27 cellular contexts compared by ENCODE assay signal in genomic region chr4:138741366-138741765, GRCh38.
"Had no signal": no experiment of that assay in that cellular context is flagged by ENCODE, and none has a peak within 500 bp of the region (broad histone marks: within the 10 kb centered on the region; RNA-seq: fewer than 3 reads in every experiment).

No MANE protein-coding gene starts in this region.

- H3K9me3 ChIP-seq: esophagus muscularis mucosa, heart left ventricle, lower lobe of right lung, ovary, psoas muscle, stomach, thyroid gland, upper lobe of right lung had no signal

- H3K36me3 ChIP-seq: esophagus muscularis mucosa, heart left ventricle, lower lobe of right lung, ovary, sigmoid colon, stomach, thyroid gland, upper lobe of right lung had no signal

- ATAC-seq: activated CD8-positive, alpha-beta T cell treated with anti-CD3 and anti-CD28 coated beads for 36 hours; activated naive CD8-positive, alpha-beta T cell treated with anti-CD3 and anti-CD28 coated beads, Interleukin-2, amount 50 U/mL, for 24 hours; activated T-cell treated with anti-CD3 and anti-CD28 coated beads, Interleukin-2, amount 50 U/mL, for 4 hours; activated T-helper 17 cell treated with anti-CD3 and anti-CD28 coated beads, Interleukin-2, amount 50 U/mL, for 72 hours; foreskin keratinocyte; heart left ventricle; left lobe of liver; lower lobe of right lung; naive thymus-derived CD8-positive, alpha-beta T cell; stimulated activated naive B cell treated with anti-CD40 and anti-IgM and Interleukin-4, amounts not matched to agents 10 μg/mL and 1 μg/mL and 100 μg/mL, for 72 hours; upper lobe of right lung had no signal

- H3K27me3 ChIP-seq: esophagus muscularis mucosa, foreskin keratinocyte, heart left ventricle, ovary, sigmoid colon, stomach, thyroid gland, upper lobe of right lung had no signal

- H3K4me3 ChIP-seq: esophagus muscularis mucosa, heart left ventricle, lower lobe of right lung, ovary, psoas muscle, sigmoid colon, stomach, thyroid gland, upper lobe of right lung had no signal

- DNase-seq: activated B cell treated with CpG ODN at 0.5 μM for 24 hours; activated CD4-positive, alpha-beta T cell treated with anti-CD3 and anti-CD28 coated beads, Interleukin-2, amount 50 U/mL, for 1 hour; activated CD8-positive, alpha-beta T cell treated with anti-CD3 and anti-CD28 coated beads for 36 hours; activated gamma-delta T cell treated with Interleukin-2 at 50 U/mL for 16 hours; activated naive CD8-positive, alpha-beta T cell treated with anti-CD3 and anti-CD28 coated beads, Interleukin-2, amount 50 U/mL, for 24 hours; activated T-cell treated with anti-CD3 and anti-CD28 coated beads, Interleukin-2, amount 50 U/mL, for 4 hours; amygdala; foreskin keratinocyte; heart left ventricle; hypothalamus; immature natural killer cell; kidney; lower lobe of right lung; mesenchymal stem cell; naive thymus-derived CD8-positive, alpha-beta T cell; ovary; psoas muscle; sigmoid colon; small intestine; stimulated activated CD4-positive, alpha-beta T cell treated with anti-CD3 and anti-CD28 coated beads, Interleukin-1b, Interleukin-23, amount 100 ng/mL, for 48 hours; stimulated activated naive B cell treated with anti-CD40 and anti-IgM and Interleukin-4, amounts not matched to agents 10 μg/mL and 1 μg/mL and 100 μg/mL, for 72 hours; stomach; thyroid gland; upper lobe of right lung had no signal

- H3K27ac ChIP-seq: esophagus muscularis mucosa, foreskin keratinocyte, heart left ventricle, lower lobe of right lung, ovary, psoas muscle, sigmoid colon, stomach, thyroid gland, upper lobe of right lung had no signal

- H3K4me1 ChIP-seq: lower lobe of right lung, sigmoid colon, stomach, thyroid gland, upper lobe of right lung had no signal
